ENCODE assay signal across 25 cellular contexts in the genomic region with DNA sequence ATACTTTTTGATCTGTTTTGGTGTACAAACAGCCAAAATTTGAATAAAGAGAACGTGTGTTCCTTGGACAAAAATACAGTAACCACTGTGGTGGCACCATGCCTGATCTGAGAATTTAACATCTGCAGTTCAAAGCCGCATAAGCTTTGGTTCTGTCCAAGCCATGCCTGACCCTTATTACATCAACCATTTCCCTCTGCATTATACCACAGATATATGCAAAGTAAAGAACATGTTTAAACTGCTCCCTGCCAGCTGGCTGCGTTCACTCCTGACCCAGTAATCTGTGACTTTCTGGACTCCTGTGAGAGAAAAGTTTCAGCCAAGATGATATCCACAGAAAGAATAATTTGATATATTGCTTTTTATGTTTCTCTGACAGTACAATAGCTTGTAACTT.
"Had no signal": no experiment of that assay in that cellular context is flagged by ENCODE, and none has a peak within 500 bp of the region (broad histone marks: within the 10 kb centered on the region; RNA-seq: fewer than 3 reads in every experiment).

No MANE protein-coding gene starts in this region.

- ATAC-seq: activated CD4-positive, alpha-beta T cell treated with anti-CD3 and anti-CD28 coated beads for 36 hours; activated naive CD4-positive, alpha-beta T cell treated with anti-CD3 and anti-CD28 coated beads, Interleukin-2, amount 50 U/mL, for 72 hours; activated T-helper 17 cell treated with anti-CD3 and anti-CD28 coated beads, Interleukin-2, amount 50 U/mL, for 72 hours; stimulated activated naive B cell treated with anti-CD40 and anti-IgM and Interleukin-4, amounts not matched to agents 10 μg/mL and 1 μg/mL and 100 μg/mL, for 72 hours; WTC11 had no signal

- H3K9me3 Mint-ChIP-seq: neural crest cell had no signal

- H3K36me3 Mint-ChIP-seq: activated naive CD4-positive, alpha-beta T cell treated with anti-CD3 and anti-CD28 coated beads, Interleukin-2, amount 50 U/mL, for 72 hours; naive B cell; stimulated activated naive B cell treated with anti-CD40 and anti-IgM and Interleukin-4, amounts not matched to agents 10 μg/mL and 1 μg/mL and 100 μg/mL, for 72 hours; WTC11 had no signal

- DNase-seq: activated CD4-positive, alpha-beta T cell treated with anti-CD3 and anti-CD28 coated beads for 36 hours; activated CD4-positive, alpha-beta T cell treated with anti-CD3 and anti-CD28 coated beads, Interleukin-2, amount 50 U/mL, for 4 hours; activated CD8-positive, alpha-beta memory T cell treated with anti-CD3 and anti-CD28 coated beads for 24 hours; activated CD8-positive, alpha-beta memory T cell treated with anti-CD3 and anti-CD28 coated beads, Interleukin-2, amount 50 U/mL, for 4 hours; activated T-cell treated with anti-CD3 and anti-CD28 coated beads, Interleukin-2, amount 50 U/mL, for 24 hours; adrenal gland; esophagus squamous epithelium; foreskin fibroblast; kidney; mesenchymal stem cell; naive B cell; occipital lobe; sigmoid colon; stimulated activated CD4-positive, alpha-beta T cell treated with anti-CD3 and anti-CD28 coated beads, Interleukin-2, amount 100 ng/mL, for 48 hours; stimulated activated CD8-positive, alpha-beta memory T cell treated with anti-CD3 and anti-CD28 coated beads, Interleukin-4, amount 100 ng/mL, for 48 hours; stimulated activated naive B cell treated with anti-CD40 and anti-IgM and Interleukin-4, amounts not matched to agents 10 μg/mL and 1 μg/mL and 100 μg/mL, for 72 hours; T-helper 9 cell; transverse colon had no signal

- H3K27me3 Mint-ChIP-seq: activated CD4-positive, alpha-beta T cell treated with anti-CD3 and anti-CD28 coated beads for 36 hours; activated T-cell treated with anti-CD3 and anti-CD28 coated beads, Interleukin-2, amount 50 U/mL, for 24 hours; activated T-helper 17 cell treated with anti-CD3 and anti-CD28 coated beads, Interleukin-2, amount 50 U/mL, for 72 hours; central memory CD8-positive, alpha-beta T cell; naive B cell; stimulated activated naive B cell treated with anti-CD40 and anti-IgM and Interleukin-4, amounts not matched to agents 10 μg/mL and 1 μg/mL and 100 μg/mL, for 72 hours had no signal

- H3K4me1 Mint-ChIP-seq: activated CD4-positive, alpha-beta T cell treated with anti-CD3 and anti-CD28 coated beads for 36 hours; activated T-helper 17 cell treated with anti-CD3 and anti-CD28 coated beads, Interleukin-2, amount 50 U/mL, for 72 hours; central memory CD8-positive, alpha-beta T cell; naive B cell; neural crest cell; stimulated activated naive B cell treated with anti-CD40 and anti-IgM and Interleukin-4, amounts not matched to agents 10 μg/mL and 1 μg/mL and 100 μg/mL, for 72 hours; WTC11 had no signal

- H3K4me3 ChIP-seq: adrenal gland, ascending aorta, coronary artery, esophagus squamous epithelium, sigmoid colon, transverse colon had no signal

- H3K9me3 ChIP-seq: adrenal gland, ascending aorta, esophagus squamous epithelium, sigmoid colon, transverse colon had no signal

- H3K27ac Mint-ChIP-seq: activated CD4-positive, alpha-beta T cell treated with anti-CD3 and anti-CD28 coated beads for 36 hours; activated naive CD4-positive, alpha-beta T cell treated with anti-CD3 and anti-CD28 coated beads, Interleukin-2, amount 50 U/mL, for 72 hours; activated T-cell treated with anti-CD3 and anti-CD28 coated beads, Interleukin-2, amount 50 U/mL, for 24 hours; activated T-helper 17 cell treated with anti-CD3 and anti-CD28 coated beads, Interleukin-2, amount 50 U/mL, for 72 hours; naive B cell; stimulated activated naive B cell treated with anti-CD40 and anti-IgM and Interleukin-4, amounts not matched to agents 10 μg/mL and 1 μg/mL and 100 μg/mL, for 72 hours; WTC11 had no signal

- H3K4me3 Mint-ChIP-seq: activated CD4-positive, alpha-beta T cell treated with anti-CD3 and anti-CD28 coated beads for 36 hours; activated T-cell treated with anti-CD3 and anti-CD28 coated beads, Interleukin-2, amount 50 U/mL, for 24 hours; activated T-helper 17 cell treated with anti-CD3 and anti-CD28 coated beads, Interleukin-2, amount 50 U/mL, for 72 hours; central memory CD8-positive, alpha-beta T cell; naive B cell; neural crest cell; stimulated activated naive B cell treated with anti-CD40 and anti-IgM and Interleukin-4, amounts not matched to agents 10 μg/mL and 1 μg/mL and 100 μg/mL, for 72 hours; WTC11 had no signal

- H3K27me3 ChIP-seq: adrenal gland, ascending aorta, esophagus squamous epithelium, sigmoid colon, transverse colon had no signal

- H3K4me1 ChIP-seq: adrenal gland, ascending aorta, esophagus squamous epithelium, transverse colon had no signal

- H3K36me3 ChIP-seq: adrenal gland, ascending aorta, esophagus squamous epithelium, sigmoid colon, transverse colon had no signal

- H3K27ac ChIP-seq: adrenal gland, ascending aorta, coronary artery, esophagus squamous epithelium, sigmoid colon, transverse colon had no signal
